In the genomic region with DNA sequence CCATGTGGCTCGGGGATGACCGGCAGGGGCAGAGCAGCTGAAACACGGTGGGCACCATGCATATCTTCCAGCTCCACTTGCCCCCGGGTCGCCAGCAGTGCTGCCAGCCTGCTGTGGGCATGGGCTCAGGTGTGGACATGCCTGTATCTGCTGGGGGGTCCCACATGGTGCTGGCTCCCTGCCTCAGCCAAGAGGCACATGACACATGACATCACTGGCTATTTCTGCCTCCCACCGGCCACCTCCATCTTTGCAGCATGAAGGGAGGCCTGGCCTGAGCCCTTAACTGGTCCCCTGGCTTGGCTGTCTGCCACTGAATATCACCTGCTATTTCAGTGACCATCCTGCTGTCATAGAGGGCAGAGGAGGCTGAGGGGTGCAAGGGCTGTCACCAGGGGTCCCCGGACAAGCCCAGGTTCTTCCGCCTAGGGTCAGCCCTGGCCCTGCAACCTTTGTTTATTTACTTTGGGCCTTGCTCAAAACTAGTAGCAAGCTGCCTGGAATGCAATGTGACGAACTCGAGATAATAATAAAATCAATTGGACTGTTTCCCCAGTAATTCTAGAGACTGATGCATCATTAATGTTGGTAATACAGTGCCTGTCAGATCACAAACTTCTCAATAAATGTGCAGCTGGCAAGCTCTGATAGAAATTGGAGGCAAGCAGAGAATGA, we compare ENCODE assay signal across 1 cellular context.
TF ChIP-seq lines count a peak whose summit lies in the region.

No MANE protein-coding gene starts in this region.

TF ChIP-seq in A549, 52 proteins besides CTCF, POLR2A, EP300 and RAD21 (continued from another document):
- TF ChIP-seq, protein P1, sequence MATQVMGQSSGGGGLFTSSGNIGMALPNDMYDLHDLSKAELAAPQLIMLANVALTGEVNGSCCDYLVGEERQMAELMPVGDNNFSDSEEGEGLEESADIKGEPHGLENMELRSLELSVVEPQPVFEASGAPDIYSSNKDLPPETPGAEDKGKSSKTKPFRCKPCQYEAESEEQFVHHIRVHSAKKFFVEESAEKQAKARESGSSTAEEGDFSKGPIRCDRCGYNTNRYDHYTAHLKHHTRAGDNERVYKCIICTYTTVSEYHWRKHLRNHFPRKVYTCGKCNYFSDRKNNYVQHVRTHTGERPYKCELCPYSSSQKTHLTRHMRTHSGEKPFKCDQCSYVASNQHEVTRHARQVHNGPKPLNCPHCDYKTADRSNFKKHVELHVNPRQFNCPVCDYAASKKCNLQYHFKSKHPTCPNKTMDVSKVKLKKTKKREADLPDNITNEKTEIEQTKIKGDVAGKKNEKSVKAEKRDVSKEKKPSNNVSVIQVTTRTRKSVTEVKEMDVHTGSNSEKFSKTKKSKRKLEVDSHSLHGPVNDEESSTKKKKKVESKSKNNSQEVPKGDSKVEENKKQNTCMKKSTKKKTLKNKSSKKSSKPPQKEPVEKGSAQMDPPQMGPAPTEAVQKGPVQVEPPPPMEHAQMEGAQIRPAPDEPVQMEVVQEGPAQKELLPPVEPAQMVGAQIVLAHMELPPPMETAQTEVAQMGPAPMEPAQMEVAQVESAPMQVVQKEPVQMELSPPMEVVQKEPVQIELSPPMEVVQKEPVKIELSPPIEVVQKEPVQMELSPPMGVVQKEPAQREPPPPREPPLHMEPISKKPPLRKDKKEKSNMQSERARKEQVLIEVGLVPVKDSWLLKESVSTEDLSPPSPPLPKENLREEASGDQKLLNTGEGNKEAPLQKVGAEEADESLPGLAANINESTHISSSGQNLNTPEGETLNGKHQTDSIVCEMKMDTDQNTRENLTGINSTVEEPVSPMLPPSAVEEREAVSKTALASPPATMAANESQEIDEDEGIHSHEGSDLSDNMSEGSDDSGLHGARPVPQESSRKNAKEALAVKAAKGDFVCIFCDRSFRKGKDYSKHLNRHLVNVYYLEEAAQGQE (IDR thresholded peaks at IDR 0.05), result no peak
- TF ChIP-seq, protein P2, sequence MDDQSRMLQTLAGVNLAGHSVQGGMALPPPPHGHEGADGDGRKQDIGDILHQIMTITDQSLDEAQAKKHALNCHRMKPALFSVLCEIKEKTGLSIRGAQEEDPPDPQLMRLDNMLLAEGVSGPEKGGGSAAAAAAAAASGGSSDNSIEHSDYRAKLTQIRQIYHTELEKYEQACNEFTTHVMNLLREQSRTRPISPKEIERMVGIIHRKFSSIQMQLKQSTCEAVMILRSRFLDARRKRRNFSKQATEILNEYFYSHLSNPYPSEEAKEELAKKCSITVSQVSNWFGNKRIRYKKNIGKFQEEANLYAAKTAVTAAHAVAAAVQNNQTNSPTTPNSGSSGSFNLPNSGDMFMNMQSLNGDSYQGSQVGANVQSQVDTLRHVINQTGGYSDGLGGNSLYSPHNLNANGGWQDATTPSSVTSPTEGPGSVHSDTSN (IDR thresholded peaks at IDR 0.05), result no peak
- TF ChIP-seq SREBF2 (IDR thresholded peaks at IDR 0.05) (no peak), CBX2 (IDR thresholded peaks at IDR 0.05; ENCODE audit: borderline replicate concordance, low read depth) (no peak), HEYL (CRISPR knock-in tag; IDR thresholded peaks at IDR 0.05) (no peak), RFX5 (IDR thresholded peaks at IDR 0.05) (no peak)
TF ChIP-seq in A549: peak in this region for 0.
